8 cellular contexts compared by ENCODE assay signal in genomic region chr18:74147491-74147778, GRCh38. TPM values are rescaled to one million over a fixed set of nuclear protein-coding genes. Genes with fewer than 3 reads are reported as not detected.
DNase-seq lines count a peak whose midpoint lies in the region; ATAC-seq and TF ChIP-seq lines count a peak whose summit lies in the region.

No MANE protein-coding gene starts in this region.

- H4K20me1 ChIP-seq in SK-N-SH (ENCODE audit: insufficient read depth) = no peaks in the 10 kb centered on the region

- H3K4me3 Mint-ChIP-seq in activated naive CD8-positive, alpha-beta T cell treated with anti-CD3 and anti-CD28 coated beads, Interleukin-2, amount 50 U/mL, for 24 hours = peak overlapping the region; percentile 98

- H3K27me3 ChIP-seq in SK-N-SH (ENCODE audit: insufficient read depth) (no peaks in the 10 kb centered on the region), layer of hippocampus (ENCODE audit: control insufficient read depth, insufficient read depth, low read length) (no peaks in the 10 kb centered on the region), suprapubic skin (no peaks in the 10 kb centered on the region)

- H3K9me3 Mint-ChIP-seq in activated naive CD8-positive, alpha-beta T cell treated with anti-CD3 and anti-CD28 coated beads, Interleukin-2, amount 50 U/mL, for 24 hours = no peaks in the 10 kb centered on the region

- no peak for TF ChIP-seq POLR2A in suprapubic skin (IDR thresholded peaks at IDR 0.05)

- H3K4me1 ChIP-seq in SK-N-SH (ENCODE audit: control insufficient read depth in 1 of 2, insufficient read depth in 2 of 2, low read depth in 1 of 2, low read length in 1 of 2) = peaks cover 12 to 16% of the 10 kb centered on the region in 2 experiments; a peak in 3 of 4 replicates
- H3K4me1 ChIP-seq in suprapubic skin = peaks cover 36% of the 10 kb centered on the region

- no peaks in the 10 kb centered on the region for H3K9me2 ChIP-seq in SK-N-SH

- peaks cover 7% of the 10 kb centered on the region for H3F3A ChIP-seq in SK-N-SH (replicated peaks; ENCODE audit: insufficient read depth)

- H3K9me3 ChIP-seq in SK-N-SH (no peaks in the 10 kb centered on the region), suprapubic skin (no peaks in the 10 kb centered on the region)

- no peak for TF ChIP-seq EP300 in SK-N-SH (IDR thresholded peaks at IDR 0.05; ENCODE audit: borderline replicate concordance in 1 of 2, low read depth in 1 of 2, low read length in 1 of 2)
- no peak for TF ChIP-seq EP300 in suprapubic skin (IDR thresholded peaks at IDR 0.05)

- H3K4me3 ChIP-seq in SK-N-SH (ENCODE audit: low read depth in 2 of 2, low read length in 1 of 2) (peak overlapping the region; percentile 87 to 97), suprapubic skin (peak overlapping the region; percentile 79)

- TF ChIP-seq RAD21 in SK-N-SH (IDR thresholded peaks at IDR 0.05; ENCODE audit: low read length) = no peak

- peak overlapping the region; percentile 100 for H2AFZ ChIP-seq in SK-N-SH (ENCODE audit: low read depth)

- H3K36me3 ChIP-seq in SK-N-SH (replicated peaks in 1 of 2; ENCODE audit: control insufficient read depth in 1 of 2, insufficient read depth in 2 of 2, low read length in 1 of 2) (peaks cover 0 to 13% of the 10 kb centered on the region in 2 experiments), suprapubic skin (peaks cover 4% of the 10 kb centered on the region)

- peak overlapping the region; percentile 85; the same call in 1 of the 2 replicates for H3K9ac ChIP-seq in SK-N-SH

- H3K27ac ChIP-seq in SK-N-SH (ENCODE audit: low read depth in 2 of 2, low read length in 1 of 2) (peak overlapping the region in 1 of 2 experiments; percentile 99; a peak in 2 of 4 replicates), layer of hippocampus (ENCODE audit: low read depth, low read length) (peak overlapping the region; percentile 97), suprapubic skin (peak overlapping the region; percentile 88)

- CTCF ChIA-PET in SK-N-SH (lab: Yijun Ruan, JAX) = no interaction called here

- POLR2A ChIA-PET in SK-N-SH (lab: Yijun Ruan, JAX) = no interaction called here

- TF ChIP-seq CTCF in SK-N-SH (IDR thresholded peaks at IDR 0.05) (no peak), suprapubic skin (IDR thresholded peaks at IDR 0.05) (no peak), GM10266 (IDR thresholded peaks at IDR 0.05; ENCODE audit: control insufficient read depth, insufficient read depth, low read depth, missing control alignments) (no peak)

- no peak for DNase-seq in SK-N-SH
- no peak for DNase-seq in activated naive CD8-positive, alpha-beta T cell treated with anti-CD3 and anti-CD28 coated beads, Interleukin-2, amount 50 U/mL, for 24 hours
- DNase-seq in suprapubic skin (ENCODE audit: low spot score in 2 of 2) = no peak
- no peak for DNase-seq in GM10266 (ENCODE audit: extremely low spot score)
- no peak for DNase-seq in foreskin melanocyte

- H3K27me3 Mint-ChIP-seq in activated naive CD8-positive, alpha-beta T cell treated with anti-CD3 and anti-CD28 coated beads, Interleukin-2, amount 50 U/mL, for 24 hours = peaks cover 4% of the 10 kb centered on the region

- peaks cover 50% of the 10 kb centered on the region for H3K4me1 Mint-ChIP-seq in activated naive CD8-positive, alpha-beta T cell treated with anti-CD3 and anti-CD28 coated beads, Interleukin-2, amount 50 U/mL, for 24 hours

- H3K4me2 ChIP-seq in SK-N-SH = peak overlapping the region; percentile 96

- 3% methylated on average over 22 of the region's 28 CpGs for WGBS in SK-N-SH (ENCODE audit: low lambda C conversion rate)
- WGBS in suprapubic skin = no CpG with 5 or more reads among the region's 28 CpGs

- ATAC-seq in SK-N-SH treated with all-trans-retinoic acid at 6 μM for 48 hours (no peak), GM21528 (IDR thresholded peaks at IDR 0.05; ENCODE audit: low FRiP score, unreplicated experiment) (no peak)
- ATAC-seq in activated naive CD8-positive, alpha-beta T cell treated with anti-CD3 and anti-CD28 coated beads, Interleukin-2, amount 50 U/mL, for 24 hours = no peak

- peaks cover 36% of the 10 kb centered on the region for H3K79me2 ChIP-seq in SK-N-SH (ENCODE audit: insufficient read depth)

- peaks cover 39% of the 10 kb centered on the region for H3K36me3 Mint-ChIP-seq in activated naive CD8-positive, alpha-beta T cell treated with anti-CD3 and anti-CD28 coated beads, Interleukin-2, amount 50 U/mL, for 24 hours (ENCODE audit: low read depth)

- peak overlapping the region; percentile 98 for H3K27ac Mint-ChIP-seq in activated naive CD8-positive, alpha-beta T cell treated with anti-CD3 and anti-CD28 coated beads, Interleukin-2, amount 50 U/mL, for 24 hours

TF ChIP-seq in SK-N-SH, 30 proteins besides CTCF, POLR2A, EP300 and RAD21:
- no peak for TF ChIP-seq TEAD4 (IDR thresholded peaks at IDR 0.05; ENCODE audit: borderline replicate concordance, insufficient read depth)
- TF ChIP-seq SIN3A (IDR thresholded peaks at IDR 0.05; ENCODE audit: borderline replicate concordance, low read depth, low read length) = 0 out of 2 replicates have a peak, but pooled peaks have one; percentile 57
TF ChIP-seq in SK-N-SH: peak in this region for 1.

TF ChIP-seq in SK-N-SH treated with all-trans-retinoic acid at 6 μM for 48 hours, 23 proteins besides CTCF, POLR2A, EP300 and RAD21:
- no peak for TF ChIP-seq ZFP3 (CRISPR knock-in tag; IDR thresholded peaks at IDR 0.05)
- TF ChIP-seq ZNF8 (CRISPR knock-in tag; IDR thresholded peaks at IDR 0.05) = no peak
- TF ChIP-seq TOX (CRISPR knock-in tag; IDR thresholded peaks at IDR 0.05; ENCODE audit: borderline replicate concordance) = no peak
- no peak for TF ChIP-seq BACH2 (CRISPR knock-in tag; IDR thresholded peaks at IDR 0.05; ENCODE audit: borderline replicate concordance)
- no peak for TF ChIP-seq TCF4 (CRISPR knock-in tag; IDR thresholded peaks at IDR 0.05; ENCODE audit: borderline replicate concordance)
- no peak for TF ChIP-seq ARNTL (CRISPR knock-in tag; IDR thresholded peaks at IDR 0.05; ENCODE audit: borderline replicate concordance, low read depth)
- TF ChIP-seq CREB5 (CRISPR knock-in tag; IDR thresholded peaks at IDR 0.05; ENCODE audit: low read depth) = no peak
- TF ChIP-seq POU6F1 (CRISPR knock-in tag; IDR thresholded peaks at IDR 0.05; ENCODE audit: borderline replicate concordance, low read depth) = no peak
- TF ChIP-seq CSDC2 (CRISPR knock-in tag; IDR thresholded peaks at IDR 0.05) = no peak
- no peak for TF ChIP-seq PATZ1 (CRISPR knock-in tag; IDR thresholded peaks at IDR 0.05; ENCODE audit: borderline replicate concordance)
- no peak for TF ChIP-seq ISL1 (CRISPR knock-in tag; IDR thresholded peaks at IDR 0.05)
- no peak for TF ChIP-seq ESRRG (CRISPR knock-in tag; IDR thresholded peaks at IDR 0.05)
- no peak for TF ChIP-seq ZC3H10 (CRISPR knock-in tag; IDR thresholded peaks at IDR 0.05)

RNA-seq across cellular contexts. Expression of gene FBXO15, which starts 0.2 kb away (rescaled TPM):
- 0.62 and 0.70 TPM in 2 replicates for polyA plus RNA-seq in SK-N-SH (2012; rRNA removed)
- 0.40 and 0.54 TPM in 2 replicates for polyA plus RNA-seq in SK-N-SH (2012; cell fraction: cytosol; rRNA removed)
- polyA plus RNA-seq in SK-N-SH (2012; cell fraction: nucleus; rRNA removed) = 1.9 and 2.1 TPM in 2 replicates
- under 1 TPM in 2 of 4 donors, not detected in 2; 0.60 to 0.80 TPM for total RNA-seq in suprapubic skin

RNA-seq across cellular contexts. Expression of gene TIMM21, which starts 0.9 kb away (rescaled TPM):
- polyA plus RNA-seq in SK-N-SH (2012; rRNA removed) = 27.6 and 41.1 TPM in 2 replicates
- polyA plus RNA-seq in SK-N-SH (2012; cell fraction: cytosol; rRNA removed) = 39.1 and 39.6 TPM in 2 replicates
- 17.8 and 38.1 TPM in 2 replicates for polyA plus RNA-seq in SK-N-SH (2012; cell fraction: nucleus; rRNA removed)
- 10 to 100 TPM; 17.9 to 38.0 (median 24.1) TPM for total RNA-seq in suprapubic skin
